ENCODE assay signal across 10 cellular contexts in genomic region chr2:104447831-104448434, GRCh38.
DNase-seq lines count a peak whose midpoint lies in the region; ATAC-seq and TF ChIP-seq lines count a peak whose summit lies in the region.
"Had no signal": no experiment of that assay in that cellular context is flagged by ENCODE, and none has a peak within 500 bp of the region (broad histone marks: within the 10 kb centered on the region; RNA-seq: fewer than 3 reads in every experiment).

No MANE protein-coding gene starts in this region.

- no peak for TF ChIP-seq EP300 in tibial nerve (IDR thresholded peaks at IDR 0.05)

- H3K36me3 Mint-ChIP-seq in brain (peaks cover 19% of the 10 kb centered on the region), osteocyte (ENCODE audit: unreplicated experiment) (no peaks in the 10 kb centered on the region)

- peak; percentile 40 to 62 for TF ChIP-seq CTCF in brain (conservative IDR thresholded peaks at IDR 0.05)
- TF ChIP-seq CTCF in osteocyte (IDR thresholded peaks at IDR 0.05): peak; percentile 27
- TF ChIP-seq CTCF in tibial nerve (IDR thresholded peaks at IDR 0.05): no peak

- H3K27ac Mint-ChIP-seq in brain (peak overlapping the region; percentile 56 to 97 (median 90)), osteocyte (ENCODE audit: unreplicated experiment) (no peak overlapping the region)

- no peak overlapping the region for H3K4me3 ChIP-seq in tibial nerve
- H3K4me3 ChIP-seq: left lung had no signal

- no peaks in the 10 kb centered on the region for H3K27me3 ChIP-seq in tibial nerve
- H3K27me3 ChIP-seq: esophagus squamous epithelium, left lung had no signal

- H3K27me3 Mint-ChIP-seq in brain (peaks cover 3% of the 10 kb centered on the region), osteocyte (ENCODE audit: unreplicated experiment) (peaks cover 2% of the 10 kb centered on the region)

- H3K4me1 ChIP-seq in tibial nerve: no peaks in the 10 kb centered on the region
- H3K4me1 ChIP-seq: esophagus squamous epithelium had no signal

- peak; percentile 13 for DNase-seq in NCI-H345 (lab: John Stamatoyannopoulos, UW)
- no peak for DNase-seq in NCI-H345 treated with DMSO at 0.1 percent for 48 hours (lab: John Stamatoyannopoulos, UW; ENCODE audit: unreplicated experiment)
- DNase-seq in osteocyte (ENCODE audit: extremely low spot score, unreplicated experiment): no peak
- no peak for DNase-seq in SIG-M5 (lab: John Stamatoyannopoulos, UW)
- DNase-seq in tibial nerve (ENCODE audit: low spot score in 2 of 2): no peak
- DNase-seq: esophagus squamous epithelium, left lung had no signal

- 79 to 83% methylated on average over 2 of the region's 2 CpGs for WGBS in tibial nerve, 2 donors

- ATAC-seq in HG03432 (IDR thresholded peaks at IDR 0.05; ENCODE audit: unreplicated experiment): peak; percentile 56
- ATAC-seq in HG02870 (IDR thresholded peaks at IDR 0.05; ENCODE audit: unreplicated experiment): no peak
- ATAC-seq: left lung had no signal

- H3K9me3 ChIP-seq in tibial nerve: no peaks in the 10 kb centered on the region
- H3K9me3 ChIP-seq: esophagus squamous epithelium, left lung had no signal

- TF ChIP-seq POLR2A in tibial nerve (IDR thresholded peaks at IDR 0.05): no peak

- H3K4me1 Mint-ChIP-seq in brain (peaks cover 51% of the 10 kb centered on the region), osteocyte (ENCODE audit: unreplicated experiment) (peaks cover 2% of the 10 kb centered on the region)

- H3K27ac ChIP-seq in tibial nerve: no peak overlapping the region
- H3K27ac ChIP-seq: esophagus squamous epithelium, left lung had no signal

- peak overlapping the region in 4 of 5 experiments; percentile 35 to 80 (median 65) for H3K4me3 Mint-ChIP-seq in brain
- no peak overlapping the region for H3K4me3 Mint-ChIP-seq in osteocyte (ENCODE audit: unreplicated experiment)

- H3K9me3 Mint-ChIP-seq in brain (peaks cover 2 to 24% (median 15%) of the 10 kb centered on the region in 5 experiments), osteocyte (ENCODE audit: unreplicated experiment) (no peaks in the 10 kb centered on the region)

- no peaks in the 10 kb centered on the region for H3K36me3 ChIP-seq in tibial nerve
- H3K36me3 ChIP-seq: esophagus squamous epithelium, left lung had no signal

Comparison
In these comparisons a context has a peak if more than half of its experiments do, and no peak if none do; other contexts are left out.
1. CTCF ChIP-seq: peak in brain (2 of 2) and osteocyte (single experiment); none in tibial nerve (0 of 5).